8 cellular contexts compared by ENCODE assay signal in the genomic region with DNA sequence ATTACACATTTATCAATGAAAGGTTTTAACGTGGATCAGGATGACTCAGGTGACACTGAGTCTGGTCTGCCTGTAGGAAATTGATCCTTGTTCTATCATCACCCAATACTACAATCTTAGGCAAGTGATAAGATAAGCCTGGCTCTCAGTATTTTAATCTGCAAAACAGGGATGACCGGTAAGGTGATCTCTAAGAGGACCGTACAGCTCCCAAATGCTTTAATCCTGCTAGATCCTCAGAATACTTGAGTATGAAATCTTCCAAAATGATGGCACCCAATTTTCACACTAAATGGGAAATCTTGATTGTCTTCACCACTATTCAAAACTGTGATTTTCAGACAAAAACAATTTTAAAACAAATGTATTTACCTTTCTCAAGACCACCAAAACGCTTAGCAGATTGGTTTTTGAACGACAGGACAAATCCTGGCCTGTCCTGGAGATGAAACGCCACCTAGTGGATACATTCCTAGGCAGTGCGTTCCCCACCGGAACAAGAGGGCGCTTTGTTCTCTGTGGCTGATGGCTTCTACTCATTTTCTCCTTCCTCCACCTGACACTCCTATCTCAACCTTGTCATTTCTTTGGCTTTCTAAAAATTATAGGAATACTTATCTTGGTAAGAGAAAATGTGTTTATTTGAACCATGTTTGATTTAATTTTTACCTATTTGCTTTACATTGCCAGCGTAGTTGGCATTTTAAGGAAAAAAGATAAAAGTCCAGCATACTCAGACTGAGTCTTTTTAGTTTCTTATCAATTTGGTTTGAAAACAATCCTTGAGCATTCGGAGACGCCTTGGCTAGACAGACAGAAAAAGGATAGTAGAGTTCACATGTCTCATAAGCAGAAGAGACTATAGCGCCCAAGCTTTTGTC. TPM values are rescaled to one million over a fixed set of nuclear protein-coding genes. Genes with fewer than 3 reads are reported as not detected.
DNase-seq lines count a peak whose midpoint lies in the region; ATAC-seq and TF ChIP-seq lines count a peak whose summit lies in the region.

No MANE protein-coding gene starts in this region.

- no peaks in the 10 kb centered on the region for H3K27me3 ChIP-seq in SJSA1 (replicated peaks)

- no peaks in the 10 kb centered on the region for H3K36me3 Mint-ChIP-seq in activated naive CD4-positive, alpha-beta T cell treated with anti-CD3 and anti-CD28 coated beads for 36 hours (ENCODE audit: low read depth)
- H3K36me3 Mint-ChIP-seq in glutamatergic neuron (ENCODE audit: unreplicated experiment) = no peaks in the 10 kb centered on the region

- no peaks in the 10 kb centered on the region for H3K9me3 Mint-ChIP-seq in activated naive CD4-positive, alpha-beta T cell treated with anti-CD3 and anti-CD28 coated beads for 36 hours
- H3K9me3 Mint-ChIP-seq in glutamatergic neuron (ENCODE audit: unreplicated experiment) = no peaks in the 10 kb centered on the region

- TF ChIP-seq CTCF in glutamatergic neuron (IDR thresholded peaks at IDR 0.05; ENCODE audit: partially characterized antibody, unreplicated experiment) = peak; percentile 88

- H3K36me3 ChIP-seq in SJSA1 = no peaks in the 10 kb centered on the region

- DNase-seq in DMS114 treated with DMSO at 0.1 percent for 48 hours (lab: John Stamatoyannopoulos, UW; ENCODE audit: unreplicated experiment) (peak; percentile 32), HUDEP-2 (lab: John Stamatoyannopoulos, UW; ENCODE audit: unreplicated experiment in 76 of 76) (peak in 55 of 76 experiments; percentile 0 to 68 (median 22)), SJSA1 (ENCODE audit: low read depth in 1 of 2, low spot score in 2 of 2) (peak; percentile 46 to 57), glutamatergic neuron (peak; percentile 76), posterior cingulate gyrus (peak in 8 of 10 donors; percentile 23 to 92 (median 58)), cerebellar nuclear complex (lab: John Stamatoyannopoulos, UW) (no peak)
- DNase-seq in activated naive CD4-positive, alpha-beta T cell treated with anti-CD3 and anti-CD28 coated beads for 36 hours = peak; percentile 76

- intact Hi-C loops in activated naive CD4-positive, alpha-beta T cell treated with anti-CD3 and anti-CD28 coated beads for 36 hours (cut with micrococcal nuclease) = loop anchor here (1.0 to 2.0 kb wide), 5 partner anchors 43 to 1118 kb away; no protein-coding TSS in a partner anchor
- intact Hi-C loops in posterior cingulate gyrus (cut with DNase I) = loop anchor here (5.0 to 10.0 kb wide), 2 partner anchors 132 to 546 kb away; no protein-coding TSS in a partner anchor

- H3K4me3 ChIP-seq in SJSA1 = no peak overlapping the region

- no peaks in the 10 kb centered on the region for H3K9me3 ChIP-seq in SJSA1 (replicated peaks)

- no peaks in the 10 kb centered on the region for H3K4me1 Mint-ChIP-seq in activated naive CD4-positive, alpha-beta T cell treated with anti-CD3 and anti-CD28 coated beads for 36 hours (ENCODE audit: low read depth)
- no peaks in the 10 kb centered on the region for H3K4me1 Mint-ChIP-seq in glutamatergic neuron (ENCODE audit: low read depth, unreplicated experiment)

- ATAC-seq in GM21381 (IDR thresholded peaks at IDR 0.05; ENCODE audit: unreplicated experiment) = peak; percentile 78

- no peak overlapping the region for H3K27ac ChIP-seq in SJSA1

- no peaks in the 10 kb centered on the region; the same call in 1 of the 2 replicates for H3K4me1 ChIP-seq in SJSA1 (replicated peaks)

- no peak overlapping the region for H3K4me3 Mint-ChIP-seq in activated naive CD4-positive, alpha-beta T cell treated with anti-CD3 and anti-CD28 coated beads for 36 hours
- H3K4me3 Mint-ChIP-seq in glutamatergic neuron (ENCODE audit: unreplicated experiment) = no peak overlapping the region

- no peak overlapping the region for H3K27ac Mint-ChIP-seq in activated naive CD4-positive, alpha-beta T cell treated with anti-CD3 and anti-CD28 coated beads for 36 hours
- H3K27ac Mint-ChIP-seq in glutamatergic neuron (ENCODE audit: unreplicated experiment) = no peak overlapping the region

- CTCF ChIA-PET in activated naive CD4-positive, alpha-beta T cell treated with anti-CD3 and anti-CD28 coated beads for 36 hours (lab: Charles Lee) = interaction anchor here (0.6 to 1.0 kb wide), 9 partner anchors 10 to 791 kb away, joined by 3 to 4 read pairs (median 3); no protein-coding TSS in a partner anchor

- no peaks in the 10 kb centered on the region for H3K27me3 Mint-ChIP-seq in activated naive CD4-positive, alpha-beta T cell treated with anti-CD3 and anti-CD28 coated beads for 36 hours (ENCODE audit: low read depth)
- no peaks in the 10 kb centered on the region for H3K27me3 Mint-ChIP-seq in glutamatergic neuron (ENCODE audit: unreplicated experiment)

RNA-seq across cellular contexts. Expression of gene VCAN, which starts 41.2 kb away (rescaled TPM):
- total RNA-seq in SJSA1 (2014; rRNA removed; shearing (Covaris generic)) = 46.0 and 69.4 TPM in 2 replicates
- not detected for total RNA-seq in activated naive CD4-positive, alpha-beta T cell treated with anti-CD3 and anti-CD28 coated beads for 36 hours
- 152 TPM for total RNA-seq in glutamatergic neuron (ENCODE audit: unreplicated experiment)

Comparison
In these comparisons a context has a peak if more than half of its experiments do, and no peak if none do; other contexts are left out.
1. DNase-seq: peak in DMS114 treated with DMSO at 0.1 percent for 48 hours (single experiment), HUDEP-2 (55 of 76), SJSA1 (2 of 2), activated naive CD4-positive, alpha-beta T cell treated with anti-CD3 and anti-CD28 coated beads for 36 hours (single experiment), glutamatergic neuron (single experiment) and posterior cingulate gyrus (8 of 10); none in cerebellar nuclear complex (0 of 2).
2. RNA of gene VCAN, which starts 41.2 kb away (total RNA-seq): 152 TPM in glutamatergic neuron (single experiment) and 46.0 to 69.4 TPM in SJSA1; not detected in activated naive CD4-positive, alpha-beta T cell treated with anti-CD3 and anti-CD28 coated beads for 36 hours; every median in the first group is over 10 times any median in the second.